In genomic region chr16:5882087-5882661, GRCh38 we compare ENCODE assay signal across 23 cellular contexts.
"Had no signal": no experiment of that assay in that cellular context is flagged by ENCODE, and none has a peak within 500 bp of the region (broad histone marks: within the 10 kb centered on the region; RNA-seq: fewer than 3 reads in every experiment).

No MANE protein-coding gene starts in this region.

- H3K4me3 Mint-ChIP-seq: activated CD8-positive, alpha-beta T cell treated with anti-CD3 and anti-CD28 coated beads for 36 hours; activated naive CD4-positive, alpha-beta T cell treated with anti-CD3 and anti-CD28 coated beads, Interleukin-2, amount 10 ng/mL, durations not matched to agents 7 days and 5 days; activated naive CD8-positive, alpha-beta T cell treated with anti-CD3 and anti-CD28 coated beads for 36 hours; activated T-cell treated with anti-CD3 and anti-CD28 coated beads, Interleukin-2, amount 50 U/mL, for 72 hours; IgD-negative memory B cell; T-cell had no signal

- H3K4me2 ChIP-seq: KMS-11 had no signal

- H3K36me3 ChIP-seq: brain microvascular endothelial cell had no signal

- H3K27ac Mint-ChIP-seq: activated CD8-positive, alpha-beta T cell treated with anti-CD3 and anti-CD28 coated beads for 36 hours; activated naive CD4-positive, alpha-beta T cell treated with anti-CD3 and anti-CD28 coated beads, Interleukin-2, amount 10 ng/mL, durations not matched to agents 7 days and 5 days; activated naive CD8-positive, alpha-beta T cell treated with anti-CD3 and anti-CD28 coated beads for 36 hours; activated T-cell treated with anti-CD3 and anti-CD28 coated beads, Interleukin-2, amount 50 U/mL, for 72 hours; activated T-helper 2 cell treated with anti-CD3 and anti-CD28 coated beads, Interferon-gamma antibody, Interleukin-2, Interleukin-4, amounts not matched to agents 10 μg/mL and 5 μg/mL and 100 μg/mL, durations not matched to agents 14 hours and 24 hours and 36 hours; IgD-negative memory B cell; T-cell had no signal

- H3K27me3 Mint-ChIP-seq: activated CD8-positive, alpha-beta T cell treated with anti-CD3 and anti-CD28 coated beads for 36 hours; activated naive CD4-positive, alpha-beta T cell treated with anti-CD3 and anti-CD28 coated beads, Interleukin-2, amount 10 ng/mL, durations not matched to agents 7 days and 5 days; activated naive CD8-positive, alpha-beta T cell treated with anti-CD3 and anti-CD28 coated beads for 36 hours; IgD-negative memory B cell; T-cell had no signal

- ATAC-seq: activated CD4-positive, CD25-positive, alpha-beta regulatory T cell treated with anti-CD3 and anti-CD28 coated beads, Interleukin-2, amount 50 U/mL, for 24 hours; activated CD8-positive, alpha-beta T cell treated with anti-CD3 and anti-CD28 coated beads for 36 hours; activated T-cell treated with anti-CD3 and anti-CD28 coated beads, Interleukin-2, amount 50 U/mL, for 72 hours; T-cell had no signal

- H3K4me1 Mint-ChIP-seq: activated naive CD4-positive, alpha-beta T cell treated with anti-CD3 and anti-CD28 coated beads, Interleukin-2, amount 10 ng/mL, durations not matched to agents 7 days and 5 days; activated naive CD8-positive, alpha-beta T cell treated with anti-CD3 and anti-CD28 coated beads for 36 hours; IgD-negative memory B cell; T-cell had no signal

- H3K27me3 ChIP-seq: brain microvascular endothelial cell had no signal

- H3K36me3 Mint-ChIP-seq: activated naive CD4-positive, alpha-beta T cell treated with anti-CD3 and anti-CD28 coated beads, Interleukin-2, amount 10 ng/mL, durations not matched to agents 7 days and 5 days; activated naive CD8-positive, alpha-beta T cell treated with anti-CD3 and anti-CD28 coated beads for 36 hours; IgD-negative memory B cell; T-cell had no signal

- H3K9ac ChIP-seq: KMS-11 had no signal

- DNase-seq: activated CD4-positive, alpha-beta T cell treated with anti-CD3 and anti-CD28 coated beads for 4 hours; activated CD8-positive, alpha-beta memory T cell treated with anti-CD3 and anti-CD28 coated beads, Interleukin-2, amount 50 U/mL, for 4 hours; activated CD8-positive, alpha-beta T cell treated with anti-CD3 and anti-CD28 coated beads for 36 hours; activated gamma-delta T cell treated with Interleukin-2 at 50 U/mL for 16 hours; activated naive CD4-positive, alpha-beta T cell treated with anti-CD3 and anti-CD28 coated beads, Interleukin-2, amount 10 ng/mL, durations not matched to agents 7 days and 5 days; activated naive CD8-positive, alpha-beta T cell treated with anti-CD3 and anti-CD28 coated beads for 36 hours; activated T-cell treated with anti-CD3 and anti-CD28 coated beads, Interleukin-2, amount 50 U/mL, for 72 hours; brain microvascular endothelial cell; NCI-H1092 treated with DMSO at 0.1 percent for 48 hours; NCI-H1417 treated with DMSO at 0.1 percent for 48 hours; NCI-H1694 treated with DMSO at 0.1 percent for 48 hours; NCI-H2029 treated with DMSO at 0.1 percent for 48 hours; NCI-H510A treated with DMSO at 0.1 percent for 48 hours; SIG-M5; T-cell; T1000 had no signal

- H3K9me3 Mint-ChIP-seq: activated naive CD8-positive, alpha-beta T cell treated with anti-CD3 and anti-CD28 coated beads for 36 hours had no signal

- FAIRE-seq: TTC549 had no signal

- H3K27ac ChIP-seq: brain microvascular endothelial cell, KMS-11, SK-N-MC, VCaP had no signal

- H3K4me3 ChIP-seq: SK-N-MC had no signal
